In the genomic region with DNA sequence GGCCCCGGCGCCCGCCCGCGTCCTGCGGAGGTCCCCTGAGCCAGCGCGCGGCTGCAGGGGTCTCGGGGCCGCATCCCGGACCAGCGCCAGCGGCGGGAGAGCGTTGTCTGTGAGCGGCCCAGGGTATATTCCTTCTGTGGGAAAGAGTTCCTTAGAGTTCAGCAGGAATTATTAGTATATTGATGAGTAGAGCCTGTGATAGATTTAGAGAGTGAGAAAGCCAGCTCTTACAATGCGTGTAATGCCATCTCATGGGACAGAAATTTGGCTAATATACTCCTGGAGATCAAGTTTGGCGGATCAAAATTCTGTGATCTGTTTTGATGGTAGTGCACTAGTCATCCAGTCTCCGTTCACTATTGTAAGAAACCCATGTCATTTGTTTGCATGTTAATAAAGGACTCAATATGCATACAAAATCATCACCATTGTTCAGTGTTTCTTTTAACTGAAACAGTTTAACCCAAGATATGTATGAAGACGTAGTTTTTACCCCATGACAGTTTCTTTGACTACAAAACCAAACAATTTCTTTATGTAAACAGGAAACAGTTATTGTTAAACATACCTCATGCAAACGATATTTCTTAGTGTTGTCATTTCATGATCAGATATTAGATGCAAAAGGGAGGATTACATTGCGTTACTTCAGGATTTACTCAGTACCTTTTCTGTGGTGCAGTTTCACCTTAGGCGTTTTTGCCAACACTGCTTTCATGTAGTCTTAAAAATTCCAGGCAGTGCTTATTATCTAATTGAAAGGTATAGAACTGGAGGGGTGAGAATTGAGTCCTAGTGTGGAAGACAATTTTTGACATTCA, we compare ENCODE assay signal across 8 cellular contexts. TPM values are rescaled to one million over a fixed set of nuclear protein-coding genes. Genes with fewer than 3 reads are reported as not detected.
DNase-seq lines count a peak whose midpoint lies in the region; ATAC-seq and TF ChIP-seq lines count a peak whose summit lies in the region.

No MANE protein-coding gene starts in this region.

- ATAC-seq in GM19035 (IDR thresholded peaks at IDR 0.05; ENCODE audit: unreplicated experiment): no peak

- no peak for DNase-seq in AG10803 (ENCODE audit: low read depth)
- DNase-seq in HFF-Myc (ENCODE audit: extremely low read depth, low read depth): no peak
- DNase-seq in cardiac fibroblast (ENCODE audit: low read depth in 2 of 2): peak in 1 of 2 donors; percentile 43
- no peak for DNase-seq in HuH-7.5 (ENCODE audit: low spot score)
- DNase-seq in NCI-H82 (lab: John Stamatoyannopoulos, UW): no peak
- DNase-seq in CD1c-positive myeloid dendritic cell (ENCODE audit: extremely low spot score): no peak

- H3K27me3 ChIP-seq in mononuclear cell (ENCODE audit: insufficient read depth, low read length): peaks cover 26% of the 10 kb centered on the region

- H3K4me3 ChIP-seq in AG10803 (ENCODE audit: low read length) (peak overlapping the region; percentile 74), HFF-Myc (replicated peaks; ENCODE audit: low read depth, low read length) (peak overlapping the region; percentile 81), cardiac fibroblast (replicated peaks in 1 of 2; ENCODE audit: low read depth in 2 of 2, low read length in 2 of 2) (peak overlapping the region; percentile 78 to 94), mononuclear cell (ENCODE audit: low read length) (peak overlapping the region; percentile 68)

- no peaks in the 10 kb centered on the region for H3K9me3 ChIP-seq in mononuclear cell (ENCODE audit: low read depth, low read length)

- peaks cover 13% of the 10 kb centered on the region for H3K4me1 ChIP-seq in mononuclear cell (ENCODE audit: insufficient read depth, low read length)

- TF ChIP-seq CTCF in AG10803 (conservative IDR thresholded peaks at IDR 0.05; ENCODE audit: low read length) (no peak), HFF-Myc (IDR thresholded peaks at IDR 0.05; ENCODE audit: low read depth, low read length, missing control alignments) (no peak), cardiac fibroblast (IDR thresholded peaks at IDR 0.05; ENCODE audit: low read depth, low read length) (no peak)

RNA-seq across cellular contexts. Expression of a gene that starts 9.9 kb away (rescaled TPM):
- 0.21 TPM for total RNA-seq in mononuclear cell
